25 cellular contexts compared by ENCODE assay signal in the genomic region with DNA sequence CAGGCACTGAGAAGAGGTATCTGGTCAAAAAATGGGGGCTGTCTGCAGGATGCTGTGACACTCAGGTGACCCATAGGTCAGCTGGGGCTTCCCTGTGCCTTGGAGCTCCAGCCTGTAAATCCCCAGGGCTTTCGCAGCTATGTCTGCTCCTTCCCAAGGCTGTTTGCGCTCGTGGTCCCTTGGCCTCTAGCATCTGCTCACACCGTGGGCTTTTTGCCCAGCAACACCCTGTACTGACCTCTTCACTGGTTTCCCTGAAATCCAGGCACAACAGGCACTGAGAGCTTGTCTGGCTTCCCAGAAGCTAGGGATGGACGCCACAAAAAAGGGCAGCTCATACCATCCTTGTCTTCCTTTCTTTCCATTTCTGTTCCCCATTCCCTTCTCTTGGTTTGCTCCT.
DNase-seq lines count a peak whose midpoint lies in the region; ATAC-seq and TF ChIP-seq lines count a peak whose summit lies in the region.
"Had no signal": no experiment of that assay in that cellular context is flagged by ENCODE, and none has a peak within 500 bp of the region (broad histone marks: within the 10 kb centered on the region; RNA-seq: fewer than 3 reads in every experiment).

No MANE protein-coding gene starts in this region.

- peaks cover 33% of the 10 kb centered on the region for H3K4me1 Mint-ChIP-seq in nephron
- H3K4me1 Mint-ChIP-seq in stimulated activated naive B cell treated with anti-CD40 and anti-IgM and Interleukin-4, amounts not matched to agents 10 μg/mL and 1 μg/mL and 100 μg/mL, for 72 hours: peaks cover 11 to 21% of the 10 kb centered on the region in 2 donors

- peaks cover 0 to 13% (median 0%) of the 10 kb centered on the region in 3 donors for H3K9me3 ChIP-seq in tibial artery
- H3K9me3 ChIP-seq: gastrocnemius medialis, right lobe of liver had no signal

- H3K9me3 Mint-ChIP-seq in nephron: peaks cover 25% of the 10 kb centered on the region
- peaks cover 14 to 15% of the 10 kb centered on the region in 2 donors for H3K9me3 Mint-ChIP-seq in stimulated activated naive B cell treated with anti-CD40 and anti-IgM and Interleukin-4, amounts not matched to agents 10 μg/mL and 1 μg/mL and 100 μg/mL, for 72 hours

- H3K36me3 ChIP-seq in tibial artery: no peaks in the 10 kb centered on the region
- H3K36me3 ChIP-seq: gastrocnemius medialis, right lobe of liver had no signal

- H3K27me3 ChIP-seq in tibial artery: no peaks in the 10 kb centered on the region
- H3K27me3 ChIP-seq: gastrocnemius medialis, right lobe of liver had no signal

- intact Hi-C loops in Right ventricle myocardium superior (cut with DNase I) (no loop called here), tibial artery (cut with DNase I; ENCODE audit: low total_unique reads) (no loop called here)

- H3K27ac Mint-ChIP-seq in nephron: peak overlapping the region; percentile 80 to 88 (median 88)
- no peak overlapping the region for H3K27ac Mint-ChIP-seq in stimulated activated naive B cell treated with anti-CD40 and anti-IgM and Interleukin-4, amounts not matched to agents 10 μg/mL and 1 μg/mL and 100 μg/mL, for 72 hours

- H3K27me3 Mint-ChIP-seq in nephron (ENCODE audit: low read depth): no peaks in the 10 kb centered on the region
- H3K27me3 Mint-ChIP-seq in stimulated activated naive B cell treated with anti-CD40 and anti-IgM and Interleukin-4, amounts not matched to agents 10 μg/mL and 1 μg/mL and 100 μg/mL, for 72 hours: peaks cover 0 to 10% of the 10 kb centered on the region in 2 donors

- H3K4me1 ChIP-seq in tibial artery: peaks cover 0 to 28% (median 20%) of the 10 kb centered on the region in 4 donors
- H3K4me1 ChIP-seq: gastrocnemius medialis, right lobe of liver had no signal

- no peak overlapping the region for H3K4me3 ChIP-seq in tibial artery
- H3K4me3 ChIP-seq: gastrocnemius medialis, K562, right lobe of liver had no signal

- H3K27ac ChIP-seq in tibial artery: peak overlapping the region; percentile 69 to 82
- H3K27ac ChIP-seq: right lobe of liver had no signal

- DNase-seq in SK-N-DZ (ENCODE audit: low spot score): peak; percentile 45
- DNase-seq in Right ventricle myocardium superior: peak; percentile 52
- no peak for DNase-seq in tibial artery
- DNase-seq in stimulated activated naive B cell treated with anti-CD40 and anti-IgM and Interleukin-4, amounts not matched to agents 10 μg/mL and 1 μg/mL and 100 μg/mL, for 72 hours: no peak
- no peak for DNase-seq in NCI-H82 (lab: John Stamatoyannopoulos, UW)
- DNase-seq in NCI-H1092 (lab: John Stamatoyannopoulos, UW): no peak
- DNase-seq: activated CD4-positive, alpha-beta T cell treated with anti-CD3 and anti-CD28 coated beads, Interleukin-2, amount 50 U/mL, for 48 hours; activated T-cell treated with anti-CD3 and anti-CD28 coated beads, Interleukin-2, amount 50 U/mL, for 48 hours; DMS 273 treated with DMSO at 0.1 percent for 48 hours; dorsolateral prefrontal cortex; EL; gastrocnemius medialis; H7; mammary epithelial cell; NCI-H1105 treated with DMSO at 0.1 percent for 48 hours; NCI-H187 treated with DMSO at 0.1 percent for 48 hours; NCI-H526; posterior cingulate gyrus; right lobe of liver; SHP77; stimulated activated CD4-positive, alpha-beta T cell treated with anti-CD3 and anti-CD28 coated beads, Interleukin-4, amount 100 ng/mL, for 24 hours; T-helper 2 cell had no signal

- no peak for ATAC-seq in Right ventricle myocardium superior (ENCODE audit: poor library complexity)
- ATAC-seq in stimulated activated naive B cell treated with anti-CD40 and anti-IgM and Interleukin-4, amounts not matched to agents 10 μg/mL and 1 μg/mL and 100 μg/mL, for 72 hours (replicated peaks): no peak
- ATAC-seq: activated CD4-positive, CD25-positive, alpha-beta regulatory T cell treated with anti-CD3 and anti-CD28 coated beads, Interleukin-2, amount 50 U/mL, for 24 hours; K562 had no signal

- H3K36me3 Mint-ChIP-seq in nephron (ENCODE audit: low read depth): peaks cover 5% of the 10 kb centered on the region
- peaks cover 3 to 4% of the 10 kb centered on the region in 2 donors for H3K36me3 Mint-ChIP-seq in stimulated activated naive B cell treated with anti-CD40 and anti-IgM and Interleukin-4, amounts not matched to agents 10 μg/mL and 1 μg/mL and 100 μg/mL, for 72 hours

- no peak overlapping the region for H3K4me3 Mint-ChIP-seq in nephron
- H3K4me3 Mint-ChIP-seq in stimulated activated naive B cell treated with anti-CD40 and anti-IgM and Interleukin-4, amounts not matched to agents 10 μg/mL and 1 μg/mL and 100 μg/mL, for 72 hours: no peak overlapping the region

- TF ChIP-seq CTCF in nephron (IDR thresholded peaks at IDR 0.05; ENCODE audit: unreplicated experiment in 3 of 3) (no peak), tibial artery (IDR thresholded peaks at IDR 0.05) (no peak)

Comparison
In these comparisons a context has a peak if more than half of its experiments do, and no peak if none do; other contexts are left out.
1. DNase-seq: peak in SK-N-DZ (single experiment) and Right ventricle myocardium superior (single experiment); none in tibial artery (0 of 2), stimulated activated naive B cell treated with anti-CD40 and anti-IgM and Interleukin-4, amounts not matched to agents 10 μg/mL and 1 μg/mL and 100 μg/mL, for 72 hours (single experiment), NCI-H82 (single experiment) and NCI-H1092 (single experiment).